Comparison of ENCODE assay signal across 29 cellular contexts in genomic region chr10:114087255-114087654, GRCh38. TPM values are rescaled to one million over a fixed set of nuclear protein-coding genes. Genes with fewer than 3 reads are reported as not detected.
A peak's percentile ranks its signal among the peaks of the same experiment; 100 is the strongest.
DNase-seq lines count a peak whose midpoint lies in the region; ATAC-seq, FAIRE-seq and TF ChIP-seq lines count a peak whose summit lies in the region.
"Had no signal": no experiment of that assay in that cellular context is flagged by ENCODE, and none has a peak within 500 bp of the region (broad histone marks: within the 10 kb centered on the region; RNA-seq: fewer than 3 reads in every experiment).

No MANE protein-coding gene starts in this region.

- H3K9ac ChIP-seq in HepG2 (ENCODE audit: insufficient read depth, low read depth, low read length) (no peak overlapping the region), H1 (replicated peaks in 1 of 4; ENCODE audit: extremely low read depth in 1 of 4, low read depth in 3 of 4, low read length in 3 of 4) (no peak overlapping the region)
- H3K9ac ChIP-seq: BLaER1 treated with 17β-estradiol and CSF1 and Interleukin-3, amounts not matched to agents 10 nM and 100 nM had no signal

- no peak overlapping the region for H2BK12ac ChIP-seq in H1 (ENCODE audit: low read depth, low read length)

- H3K4me2 ChIP-seq in HepG2 (ENCODE audit: low read depth, low read length), result no peak overlapping the region; the same call in 1 of the 2 replicates
- H3K4me2 ChIP-seq in H1 (ENCODE audit: insufficient read depth in 1 of 2, low read depth in 2 of 2, low read length in 2 of 2), result no peak overlapping the region
- H3K4me2 ChIP-seq: BLaER1 treated with 17β-estradiol and CSF1 and Interleukin-3, amounts not matched to agents 10 nM and 100 nM had no signal

- TF ChIP-seq CTCF in HepG2 (CRISPR knock-in tag; IDR thresholded peaks at IDR 0.05), result no peak
- no peak for TF ChIP-seq CTCF in right lobe of liver (IDR thresholded peaks at IDR 0.05)
- TF ChIP-seq CTCF in NB4 (IDR thresholded peaks at IDR 0.05; ENCODE audit: low read depth, low read length), result peak; percentile 29
- peak in 2 of 3 experiments; percentile 29 to 75; a peak in 3 of 4 replicates for TF ChIP-seq CTCF in H1 (IDR thresholded peaks at IDR 0.05; ENCODE audit: control extremely low read depth in 1 of 3, insufficient read depth in 1 of 3, low read depth in 1 of 3, low read length in 3 of 3)

- no TSS peak for BruUV-seq in HepG2 (replicated peaks; lab: Mats Ljungman, UMichigan)

- DNase-seq in HepG2 (ENCODE audit: low spot score) (peak; percentile 13), right lobe of liver (no peak), NB4 (ENCODE audit: low read depth) (no peak), H1 (ENCODE audit: low read depth in 1 of 2, low spot score in 2 of 2) (no peak), midbrain (lab: John Stamatoyannopoulos, UW) (no peak), left lobe of liver (ENCODE audit: low spot score) (no peak)
- DNase-seq: activated CD4-positive, alpha-beta T cell treated with anti-CD3 and anti-CD28 coated beads, Interleukin-2, amount 50 U/mL, for 4 hours; activated naive CD4-positive, alpha-beta T cell treated with anti-CD3 and anti-CD28 coated beads, Interleukin-2, amount 50 U/mL, for 16 hours; COR-L47; glutamatergic neuron; kidney glomerular epithelial cell; mammary epithelial cell; NCI-H1417; NCI-H2081; NCI-H226; NCI-H748 treated with DMSO at 0.1 percent for 48 hours; stimulated activated CD4-positive, alpha-beta T cell treated with anti-CD3 and anti-CD28 coated beads, Interleukin-2, amount 100 ng/mL, for 48 hours; substantia nigra had no signal

- POLR2A ChIA-PET in HepG2 (lab: Yijun Ruan, JAX), result no interaction called here
- POLR2A ChIA-PET in H1 (lab: Charles Lee; ENCODE audit: partially characterized antibody), result interaction anchor here (0.6 kb wide), 1 partner anchor 179 kb away, joined by 3 read pairs; no protein-coding TSS in a partner anchor

- no peaks in the 10 kb centered on the region for H3K79me1 ChIP-seq in H1 (ENCODE audit: low read depth, low read length)

- WGBS in HepG2 (ENCODE audit: low lambda C conversion rate), result 43% methylated on average over 5 of the region's 5 CpGs
- 77% methylated on average over 5 of the region's 5 CpGs for WGBS in right lobe of liver (ENCODE audit: insufficient coverage, low coverage, low lambda C conversion rate, missing lambda C conversion rate)
- whole genome bisulfite sequencing in H1 (ENCODE audit: extremely low coverage in 1 of 2, insufficient coverage in 1 of 2, insufficient read length in 1 of 2, insufficient replicate concordance in 2 of 2, low coverage in 1 of 2, low lambda C conversion rate in 2 of 2, missing lambda C conversion rate in 1 of 2), 2 experiments, result 84% methylated on average over 5 of the region's 5 CpGs; no CpG with 5 or more reads in 1 of the 2 experiments

- H3K27ac ChIP-seq in HepG2 (ENCODE audit: extremely low read length, insufficient read depth, low read length), result no peak overlapping the region
- H3K27ac ChIP-seq in right lobe of liver, result no peak overlapping the region
- H3K27ac ChIP-seq in H1 (ENCODE audit: low read depth, low read length), result no peak overlapping the region
- H3K27ac ChIP-seq: BLaER1 treated with 17β-estradiol and CSF1 and Interleukin-3, amounts not matched to agents 10 nM and 100 nM; cardiac muscle cell; HL-60; neutrophil had no signal

- no peak overlapping the region for H2BK120ac ChIP-seq in H1 (replicated peaks; ENCODE audit: low read depth, low read length)

- H4K8ac ChIP-seq in H1 (ENCODE audit: extremely low read depth, insufficient read depth, low read length), result no peak overlapping the region

- no peak overlapping the region for H3K56ac ChIP-seq in H1 (replicated peaks; ENCODE audit: insufficient read length, low read depth, low read length)

- in situ Hi-C loops in HepG2 (cut with HindIII; ENCODE audit: extremely low pct_ligation_motif_present, low pct_unique_long_range_greater_than_20kb), result no loop called here

- no peak overlapping the region for H3K14ac ChIP-seq in H1 (ENCODE audit: insufficient read length)

- H2AFZ ChIP-seq in HepG2 (ENCODE audit: low read length) (no peak overlapping the region), H1 (ENCODE audit: low read length) (no peak overlapping the region)

- TF ChIP-seq POLR2A in HepG2 (IDR thresholded peaks at IDR 0.05; ENCODE audit: insufficient read depth in 1 of 2, low read depth in 2 of 2, low read length in 2 of 2) (no peak), right lobe of liver (IDR thresholded peaks at IDR 0.05) (no peak), NB4 (IDR thresholded peaks at IDR 0.05; ENCODE audit: extremely low read depth, insufficient read length) (no peak), H1 (IDR thresholded peaks at IDR 0.05; ENCODE audit: control extremely low read depth in 1 of 2, low read depth in 2 of 2, low read length in 2 of 2) (no peak)

- no peak overlapping the region for H4K5ac ChIP-seq in H1 (ENCODE audit: insufficient read length, low read depth, low read length)

- no peak overlapping the region for H3K18ac ChIP-seq in H1 (ENCODE audit: extremely low read depth, low read length)

- FAIRE-seq in HepG2 (lab: Jason Lieb, UNC) (no peak), H1 (lab: Jason Lieb, UNC) (no peak)
- FAIRE-seq: endometrium, GM18507 had no signal

- H4K20me1 ChIP-seq in HepG2 (ENCODE audit: insufficient read depth, low read length), result no peaks in the 10 kb centered on the region
- no peaks in the 10 kb centered on the region for H4K20me1 ChIP-seq in H1 (replicated peaks in 1 of 2; ENCODE audit: control insufficient read depth in 1 of 2, insufficient read depth in 2 of 2, low read length in 2 of 2)
- H4K20me1 ChIP-seq: BLaER1 treated with 17β-estradiol and CSF1 and Interleukin-3, amounts not matched to agents 10 nM and 100 nM had no signal

- H3K27me3 ChIP-seq in HepG2 (ENCODE audit: control insufficient read depth in 1 of 2, insufficient read depth in 2 of 2, low read length in 2 of 2) (no peaks in the 10 kb centered on the region; a peak in 1 of 5 replicates), right lobe of liver (no peaks in the 10 kb centered on the region), H1 (replicated peaks in 1 of 4; ENCODE audit: control insufficient read depth in 3 of 4, extremely low read depth in 1 of 4, insufficient read depth in 3 of 4, low read length in 3 of 4) (no peaks in the 10 kb centered on the region)
- H3K27me3 ChIP-seq: BLaER1 treated with 17β-estradiol and CSF1 and Interleukin-3, amounts not matched to agents 10 nM and 100 nM; cardiac muscle cell; neutrophil had no signal

- no peak overlapping the region for H2BK5ac ChIP-seq in H1 (ENCODE audit: low read depth, low read length)

- TF ChIP-seq RAD21 in HepG2 (CRISPR knock-in tag; IDR thresholded peaks at IDR 0.05) (no peak), H1 (IDR thresholded peaks at IDR 0.05 in 1 of 2, conservative IDR thresholded peaks at IDR 0.05 in 1 of 2; ENCODE audit: low read depth in 2 of 2, low read length in 2 of 2) (no peak; a peak in 1 of 4 replicates)

- H2BK20ac ChIP-seq in H1 (ENCODE audit: low read length), result no peak overlapping the region

- no peak overlapping the region for H3K4ac ChIP-seq in H1 (replicated peaks; ENCODE audit: insufficient read length, low read depth, low read length)

- peaks cover 9% of the 10 kb centered on the region; the same call in 1 of the 2 replicates for H3K4me1 ChIP-seq in HepG2 (ENCODE audit: insufficient read depth, low read length)
- H3K4me1 ChIP-seq in right lobe of liver, result peaks cover 0 to 6% (median 0%) of the 10 kb centered on the region in 4 donors
- H3K4me1 ChIP-seq in H1 (replicated peaks in 1 of 4; ENCODE audit: control insufficient read depth in 3 of 4, insufficient read depth in 4 of 4, low read length in 3 of 4), result no peaks in the 10 kb centered on the region

- H3K36me3 ChIP-seq in HepG2 (replicated peaks in 1 of 2; ENCODE audit: control insufficient read depth in 1 of 2, insufficient read depth in 2 of 2, low read length in 2 of 2) (no peaks in the 10 kb centered on the region), right lobe of liver (no peaks in the 10 kb centered on the region), H1 (ENCODE audit: control insufficient read depth in 2 of 4, insufficient read depth in 4 of 4, low read length in 3 of 4) (no peaks in the 10 kb centered on the region)
- H3K36me3 ChIP-seq: BLaER1 treated with 17β-estradiol and CSF1 and Interleukin-3, amounts not matched to agents 10 nM and 100 nM; cardiac muscle cell; neutrophil had no signal

- no peak overlapping the region for H4K91ac ChIP-seq in H1 (replicated peaks; ENCODE audit: insufficient read length, low read length)

- H3K79me2 ChIP-seq in HepG2 (ENCODE audit: insufficient read depth, low read length), result no peaks in the 10 kb centered on the region
- H3K79me2 ChIP-seq in H1 (ENCODE audit: control insufficient read depth in 1 of 2, insufficient read depth in 2 of 2, low read length in 2 of 2), result no peaks in the 10 kb centered on the region

- H3K23me2 ChIP-seq in H1 (ENCODE audit: low read depth, low read length), result no peaks in the 10 kb centered on the region

- CTCF ChIA-PET in HepG2 (lab: Yijun Ruan, JAX; ENCODE audit: low intra/inter-chr PET ratio, low total read pairs) (no interaction called here), H1 (lab: Charles Lee; ENCODE audit: partially characterized antibody) (interaction anchor here (0.7 to 4.4 kb wide), 16 partner anchors 13 to 465 kb away, joined by 3 to 33 read pairs (median 4); no protein-coding TSS in a partner anchor)

- TF ChIP-seq EP300 in HepG2 (IDR thresholded peaks at IDR 0.05; ENCODE audit: low read depth in 2 of 2, low read length in 2 of 2), result no peak
- no peak for TF ChIP-seq EP300 in HepG2 (CRISPR knock-in tag; IDR thresholded peaks at IDR 0.05; ENCODE audit: borderline replicate concordance)
- TF ChIP-seq EP300 in H1 (IDR thresholded peaks at IDR 0.05; ENCODE audit: borderline replicate concordance in 1 of 2, low read depth in 2 of 2, low read length in 2 of 2), result no peak

- H3K4me3 ChIP-seq in HepG2 (replicated peaks in 1 of 3; ENCODE audit: insufficient read depth in 1 of 3, low read depth in 2 of 3, low read length in 3 of 3) (no peak overlapping the region), right lobe of liver (no peak overlapping the region), NB4 (ENCODE audit: low read depth, low read length) (no peak overlapping the region), H1 (ENCODE audit: extremely low read depth in 1 of 4, insufficient read depth in 2 of 4, low read depth in 3 of 4, low read length in 4 of 4) (no peak overlapping the region)
- H3K4me3 ChIP-seq: BLaER1 treated with 17β-estradiol and CSF1 and Interleukin-3, amounts not matched to agents 10 nM and 100 nM; cardiac muscle cell had no signal

- H2AK5ac ChIP-seq in H1 (ENCODE audit: low read depth, low read length), result no peak overlapping the region

- H2BK15ac ChIP-seq in H1 (ENCODE audit: low read length), result no peak overlapping the region

- intact Hi-C loops in HepG2 (cut with micrococcal nuclease; ENCODE audit: unreplicated experiment) (no loop called here), right lobe of liver (cut with DNase I) (no loop called here)

- ATAC-seq in HepG2, result peak; percentile 68
- ATAC-seq in right lobe of liver, result no peak
- no peak for ATAC-seq in HG03039 (IDR thresholded peaks at IDR 0.05; ENCODE audit: unreplicated experiment)
- ATAC-seq in HG03460 (IDR thresholded peaks at IDR 0.05; ENCODE audit: unreplicated experiment), result no peak
- ATAC-seq in left lobe of liver, result no peak
- ATAC-seq: SK-N-SH treated with all-trans-retinoic acid at 6 μM for 48 hours; stimulated activated effector memory CD8-positive, alpha-beta T cell treated with anti-CD3 and anti-CD28 coated beads, Interleukin-12 subunit alpha, Interleukin-12 subunit beta, amount 100 ng/mL, for 72 hours had no signal

- no peak overlapping the region for H3K23ac ChIP-seq in H1 (ENCODE audit: insufficient read length)

- H3K9me3 ChIP-seq in HepG2 (ENCODE audit: low read length), result no peaks in the 10 kb centered on the region
- no peaks in the 10 kb centered on the region for H3K9me3 ChIP-seq in right lobe of liver
- peaks cover 0 to 3% of the 10 kb centered on the region in 2 experiments; a peak in 1 of 4 replicates for H3K9me3 ChIP-seq in H1 (ENCODE audit: insufficient read depth in 2 of 2, low read depth in 1 of 2, low read length in 1 of 2)
- H3K9me3 ChIP-seq: neutrophil had no signal

RNA-seq across cellular contexts. Expression of gene ADRB1, which starts 43.6 kb away (rescaled TPM):
- 0.07 TPM in 1 of 2 replicates, not detected in the other for total RNA-seq in HepG2 (2016; rRNA removed; fragmentation: Illumina TruSeq; extraction: Trizol)
- not detected in 2 replicates for total RNA-seq in HepG2 (2016; cell fraction: cytosol; rRNA removed; fragmentation: Illumina TruSeq; extraction: Trizol; ENCODE audit: low read depth)
- total RNA-seq in HepG2 (2016; cell fraction: insoluble cytoplasmic fraction; rRNA removed; fragmentation: Illumina TruSeq; extraction: Trizol), result not detected in 2 replicates
- total RNA-seq in HepG2 (2016; cell fraction: membrane; rRNA removed; fragmentation: Illumina TruSeq; extraction: Trizol), result not detected in 2 replicates
- not detected in 2 replicates for total RNA-seq in HepG2 (2016; cell fraction: nucleus; rRNA removed; fragmentation: Illumina TruSeq; extraction: Trizol)
- not detected in 2 replicates for polyA plus RNA-seq in HepG2 (2011; rRNA removed)
- not detected in 2 replicates for polyA plus RNA-seq in HepG2 (2011; cell fraction: cytosol; rRNA removed)
- polyA plus RNA-seq in HepG2 (2011; cell fraction: nucleus; rRNA removed), result not detected in 2 replicates
- not detected in 2 replicates for polyA plus RNA-seq in HepG2 (2012)
- not detected in 2 replicates for polyA plus RNA-seq in HepG2 (2016; cell fraction: cytosol; fragmentation: Illumina TruSeq; extraction: Trizol; ENCODE audit: low read depth)
- not detected in 2 replicates for polyA plus RNA-seq in HepG2 (2016; cell fraction: insoluble cytoplasmic fraction; fragmentation: Illumina TruSeq; extraction: Trizol; ENCODE audit: low read depth)
- polyA plus RNA-seq in HepG2 (2016; cell fraction: membrane; fragmentation: Illumina TruSeq; extraction: Trizol; ENCODE audit: low read depth), result not detected in 2 replicates
- polyA plus RNA-seq in HepG2 (2016; cell fraction: nucleus; fragmentation: Illumina TruSeq; extraction: Trizol; ENCODE audit: insufficient read depth, low read depth), result not detected in 2 replicates
- polyA minus RNA-seq in HepG2 (2011; rRNA and poly(A)+ RNA removed; ENCODE audit: low replicate concordance), result 0.07 TPM in 1 of 2 replicates, not detected in the other
- polyA minus RNA-seq in HepG2 (2011; cell fraction: cytosol; rRNA and poly(A)+ RNA removed), result not detected in 2 replicates
- polyA minus RNA-seq in HepG2 (2011; cell fraction: nucleus; rRNA and poly(A)+ RNA removed), result not detected in 2 replicates
- under 1 TPM in 4 of 6 experiments, not detected in 2; 0.11 to 0.66 (median 0.38) TPM for total RNA-seq in right lobe of liver
- 0.17 and 0.48 TPM in 2 replicates for total RNA-seq in H1 (2021; fragmentation: NEBNext Ultra II Directional; extraction: Animal tissue kit (Norgen Biotek cat#: 25700))
- 0.14 TPM in 2 replicates for polyA plus RNA-seq in H1 (2011; rRNA removed)
- 0.09 TPM for polyA plus RNA-seq in H1 (2011; cell fraction: cytosol; rRNA removed)
- polyA plus RNA-seq in H1 (2011; cell fraction: nucleus; rRNA removed), result 0.19 TPM
- 0.05 to 0.12 TPM (median 0.05 TPM) in 3 of 4 replicates, not detected in the other for polyA plus RNA-seq in H1 (2012, experiment 1 of 2)
- 0.05 TPM for polyA plus RNA-seq in H1 (2012, experiment 2 of 2)
- 0.18 TPM for polyA plus RNA-seq in H1 (2013, experiment 1 of 2)
- 0.18 TPM for polyA plus RNA-seq in H1 (2013, experiment 2 of 2)
- 0.07 TPM in 1 of 2 replicates, not detected in the other for polyA minus RNA-seq in H1 (2011; rRNA and poly(A)+ RNA removed)
- polyA minus RNA-seq in H1 (2011; cell fraction: cytosol; rRNA and poly(A)+ RNA removed), result 0.37 TPM
- polyA minus RNA-seq in H1 (2011; cell fraction: nucleus; rRNA and poly(A)+ RNA removed), result 0.30 TPM
- total RNA-seq in left lobe of liver, result 0.10 TPM
- total RNA-seq: T-helper 2 cell treated with Interferon-gamma antibody and Interleukin-4, amounts not matched to agents 100 ng/mL and 5 ng/mL, for 36 hours had no signal

Comparison
In these comparisons a context has a peak if more than half of its experiments do, and no peak if none do; other contexts are left out.
1. CTCF ChIP-seq: peak in NB4 (single experiment) and H1 (2 of 3); none in HepG2 (single experiment) and right lobe of liver (0 of 4).
2. Of the 41 proteins assayed by ChIP-seq in both HepG2 and H1: peak only in HepG2: none; only in H1: CTCF; in both: none; in neither: 40.